1 cellular context compared by ENCODE assay signal in genomic region chr18:34959989-34960388, GRCh38.
TF ChIP-seq lines count a peak whose summit lies in the region.

No MANE protein-coding gene starts in this region.

TF ChIP-seq in HepG2, 621 proteins besides CTCF, POLR2A, EP300 and RAD21 (continued from another document):
- TF ChIP-seq, protein P1, sequence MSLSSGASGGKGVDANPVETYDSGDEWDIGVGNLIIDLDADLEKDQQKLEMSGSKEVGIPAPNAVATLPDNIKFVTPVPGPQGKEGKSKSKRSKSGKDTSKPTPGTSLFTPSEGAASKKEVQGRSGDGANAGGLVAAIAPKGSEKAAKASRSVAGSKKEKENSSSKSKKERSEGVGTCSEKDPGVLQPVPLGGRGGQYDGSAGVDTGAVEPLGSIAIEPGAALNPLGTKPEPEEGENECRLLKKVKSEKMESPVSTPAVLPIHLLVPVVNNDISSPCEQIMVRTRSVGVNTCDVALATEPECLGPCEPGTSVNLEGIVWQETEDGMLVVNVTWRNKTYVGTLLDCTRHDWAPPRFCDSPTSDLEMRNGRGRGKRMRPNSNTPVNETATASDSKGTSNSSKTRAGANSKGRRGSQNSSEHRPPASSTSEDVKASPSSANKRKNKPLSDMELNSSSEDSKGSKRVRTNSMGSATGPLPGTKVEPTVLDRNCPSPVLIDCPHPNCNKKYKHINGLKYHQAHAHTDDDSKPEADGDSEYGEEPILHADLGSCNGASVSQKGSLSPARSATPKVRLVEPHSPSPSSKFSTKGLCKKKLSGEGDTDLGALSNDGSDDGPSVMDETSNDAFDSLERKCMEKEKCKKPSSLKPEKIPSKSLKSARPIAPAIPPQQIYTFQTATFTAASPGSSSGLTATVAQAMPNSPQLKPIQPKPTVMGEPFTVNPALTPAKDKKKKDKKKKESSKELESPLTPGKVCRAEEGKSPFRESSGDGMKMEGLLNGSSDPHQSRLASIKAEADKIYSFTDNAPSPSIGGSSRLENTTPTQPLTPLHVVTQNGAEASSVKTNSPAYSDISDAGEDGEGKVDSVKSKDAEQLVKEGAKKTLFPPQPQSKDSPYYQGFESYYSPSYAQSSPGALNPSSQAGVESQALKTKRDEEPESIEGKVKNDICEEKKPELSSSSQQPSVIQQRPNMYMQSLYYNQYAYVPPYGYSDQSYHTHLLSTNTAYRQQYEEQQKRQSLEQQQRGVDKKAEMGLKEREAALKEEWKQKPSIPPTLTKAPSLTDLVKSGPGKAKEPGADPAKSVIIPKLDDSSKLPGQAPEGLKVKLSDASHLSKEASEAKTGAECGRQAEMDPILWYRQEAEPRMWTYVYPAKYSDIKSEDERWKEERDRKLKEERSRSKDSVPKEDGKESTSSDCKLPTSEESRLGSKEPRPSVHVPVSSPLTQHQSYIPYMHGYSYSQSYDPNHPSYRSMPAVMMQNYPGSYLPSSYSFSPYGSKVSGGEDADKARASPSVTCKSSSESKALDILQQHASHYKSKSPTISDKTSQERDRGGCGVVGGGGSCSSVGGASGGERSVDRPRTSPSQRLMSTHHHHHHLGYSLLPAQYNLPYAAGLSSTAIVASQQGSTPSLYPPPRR (CRISPR knock-in tag; IDR thresholded peaks at IDR 0.05; ENCODE audit: borderline replicate concordance): no peak
- no peak for TF ChIP-seq SKI (IDR thresholded peaks at IDR 0.05; ENCODE audit: partially characterized antibody)
- TF ChIP-seq ZNF598 (CRISPR knock-in tag; IDR thresholded peaks at IDR 0.05; ENCODE audit: borderline replicate concordance): no peak
- no peak for TF ChIP-seq RORA (CRISPR knock-in tag; IDR thresholded peaks at IDR 0.05)
- no peak for TF ChIP-seq ZNF24 (IDR thresholded peaks at IDR 0.05)
